In the genomic region with DNA sequence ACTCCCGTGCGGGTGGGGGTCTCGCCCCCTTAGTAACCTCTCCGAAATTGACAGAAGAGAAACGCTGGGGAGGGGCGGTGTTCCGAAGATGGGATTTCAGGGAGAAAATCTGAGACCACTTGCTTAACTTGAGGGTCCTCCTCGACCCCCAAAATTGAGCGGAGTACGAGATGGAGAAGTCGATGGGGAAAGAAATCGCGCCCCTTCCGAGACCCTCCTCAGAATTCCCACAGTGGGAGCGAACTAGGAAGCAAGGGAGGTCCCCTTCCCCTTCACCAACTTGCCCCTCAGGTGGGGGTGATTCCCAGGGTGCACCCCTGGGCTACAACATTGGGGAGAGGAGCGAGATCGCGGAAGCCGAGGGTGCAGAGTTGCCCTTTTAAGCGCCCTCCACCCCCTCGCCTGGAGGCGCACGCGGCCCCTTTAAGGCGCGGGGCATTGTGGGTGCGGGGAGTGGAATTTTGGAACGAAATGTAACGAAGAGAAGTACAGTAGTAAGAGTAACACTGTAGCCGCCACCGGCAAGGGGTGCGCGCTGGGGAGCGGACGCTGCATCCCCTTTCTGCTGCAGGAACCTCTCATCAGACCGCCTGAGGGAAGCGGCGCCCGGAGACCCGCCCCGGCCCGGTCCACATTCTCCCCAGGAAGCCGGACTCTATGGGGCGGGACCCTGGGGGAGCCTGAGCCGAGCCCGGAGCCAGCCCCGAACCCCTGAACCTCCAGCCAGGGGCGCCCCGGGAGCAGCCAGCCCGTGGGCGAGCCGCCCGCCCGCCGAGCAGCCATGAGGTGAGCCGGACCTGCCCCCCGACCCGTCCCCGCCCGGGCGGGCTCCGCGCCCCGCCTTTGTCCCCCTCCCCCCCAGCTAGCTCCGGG, we compare ENCODE assay signal across 8 cellular contexts. TPM values are rescaled to one million over a fixed set of nuclear protein-coding genes. Genes with fewer than 3 reads are reported as not detected.
DNase-seq lines count a peak whose midpoint lies in the region; ATAC-seq and TF ChIP-seq lines count a peak whose summit lies in the region.

A gene (plus strand): TSS at position 489 of the 873 bp plus-strand sequence. CDS start 293 bp downstream, at position 782.

- peak within 1 kb of the TSS; percentile 81 to 97 for H3K27ac Mint-ChIP-seq in natural killer cell

- H3K27me3 ChIP-seq in fibroblast of lung (ENCODE audit: control insufficient read depth, insufficient read depth, low read length) = no peaks in the 10 kb centered on the region

- peak within 1 kb of the TSS; percentile 85 for H2AFZ ChIP-seq in fibroblast of lung (ENCODE audit: low read length)

- peak; percentile 55 for DNase-seq in DMS153 (lab: John Stamatoyannopoulos, UW)
- peak; percentile 89 for DNase-seq in HuH-7.5 (ENCODE audit: low spot score)
- peak; percentile 90 for DNase-seq in RPMI7951 (ENCODE audit: low read depth)
- peak; percentile 89 for DNase-seq in activated T-helper 1 cell treated with Interleukin-2 at 50 U/mL for 16 hours (ENCODE audit: low read depth)
- peak; percentile 79 to 84 for DNase-seq in fibroblast of lung (ENCODE audit: low read depth in 2 of 2)
- peak; percentile 94 for DNase-seq in natural killer cell
- DNase-seq in stimulated activated naive CD4-positive, alpha-beta T cell (lab: John Stamatoyannopoulos, UW) = peak; percentile 86 to 94 (median 91)

- TF ChIP-seq CTCF in fibroblast of lung (conservative IDR thresholded peaks at IDR 0.05 in 1 of 2, IDR thresholded peaks at IDR 0.05 in 1 of 2; ENCODE audit: low read depth in 1 of 2, low read length in 2 of 2) = no peak
- no peak for TF ChIP-seq CTCF in natural killer cell (IDR thresholded peaks at IDR 0.05)

- no peaks in the 10 kb centered on the region for H3K9me3 Mint-ChIP-seq in natural killer cell

- H3K4me3 ChIP-seq in fibroblast of lung (replicated peaks in 1 of 4; ENCODE audit: control extremely low read depth in 1 of 4, insufficient read depth in 1 of 4, low read depth in 3 of 4, low read length in 4 of 4) = peak within 1 kb of the TSS; percentile 75 to 96 (median 93)

- intact Hi-C loops in natural killer cell (cut with micrococcal nuclease) = loop anchor here (1.0 kb wide), 4 partner anchors 10 to 210 kb away; a partner anchor contains a TSS

- peak within 1 kb of the TSS; percentile 94 for H3K4me2 ChIP-seq in fibroblast of lung (ENCODE audit: extremely low read depth, insufficient read depth, low read length)

- ATAC-seq in GM21526 (IDR thresholded peaks at IDR 0.05; ENCODE audit: low FRiP score, unreplicated experiment) = peak; percentile 34
- ATAC-seq in natural killer cell = peak; percentile 60 to 84 (median 73)

- peaks cover 48% of the 10 kb centered on the region for H3K79me2 ChIP-seq in fibroblast of lung (ENCODE audit: control insufficient read depth, insufficient read depth, low read length)

- H3K36me3 Mint-ChIP-seq in natural killer cell = no peaks in the 10 kb centered on the region

- H4K20me1 ChIP-seq in fibroblast of lung (ENCODE audit: control insufficient read depth, extremely low read depth, insufficient read depth, low read length) = no peaks in the 10 kb centered on the region

- peak within 1 kb of the TSS; percentile 83 for H3K27ac ChIP-seq in fibroblast of lung (ENCODE audit: insufficient read depth, low read length)

- H3K36me3 ChIP-seq in fibroblast of lung (ENCODE audit: control insufficient read depth, insufficient read depth, low read length) = no peaks in the 10 kb centered on the region

- peaks cover 32 to 45% of the 10 kb centered on the region in 2 donors for H3K4me1 Mint-ChIP-seq in natural killer cell

- no peaks in the 10 kb centered on the region for H3K27me3 Mint-ChIP-seq in natural killer cell (ENCODE audit: low read depth in 2 of 2)

- H3K4me3 Mint-ChIP-seq in natural killer cell = peak within 1 kb of the TSS; percentile 98

- H3K9ac ChIP-seq in fibroblast of lung (ENCODE audit: insufficient read depth, low read length) = peak within 1 kb of the TSS; percentile 69

- H3K4me1 ChIP-seq in fibroblast of lung (ENCODE audit: control insufficient read depth, extremely low read depth, insufficient read depth, low read length) = peaks cover 12% of the 10 kb centered on the region

- no peaks in the 10 kb centered on the region for H3K9me3 ChIP-seq in fibroblast of lung (ENCODE audit: control insufficient read depth, insufficient read depth, low read depth, low read length)

RNA-seq across cellular contexts. Expression of the gene that starts here (rescaled TPM):
- 53.8 and 79.1 TPM in 2 replicates for total RNA-seq in RPMI7951 (2014; rRNA removed; shearing (Covaris generic))
- 33.1 and 40.3 TPM in 2 replicates for total RNA-seq in fibroblast of lung
- 62.3 and 67.9 TPM in 2 replicates for polyA plus RNA-seq in fibroblast of lung
- 74.5 and 87.1 TPM in 2 replicates for polyA plus RNA-seq in fibroblast of lung (2012)
- polyA minus RNA-seq in fibroblast of lung (ENCODE audit: low replicate concordance) = 70.0 and 82.2 TPM in 2 replicates
- 100 to 1,000 TPM; 192 to 244 (median 237) TPM for total RNA-seq in natural killer cell

Comparison
In these comparisons a context has a peak if more than half of its experiments do, and no peak if none do; other contexts are left out.
1. Peak in every context shown above with its lines: DNase-seq, ATAC-seq, H3K4me3 ChIP-seq and H3K27ac ChIP-seq.